9 cellular contexts compared by ENCODE assay signal in genomic region chr3:52681610-52682009, GRCh38. TPM values are rescaled to one million over a fixed set of nuclear protein-coding genes. Genes with fewer than 3 reads are reported as not detected.
DNase-seq lines count a peak whose midpoint lies in the region; ATAC-seq, FAIRE-seq and TF ChIP-seq lines count a peak whose summit lies in the region.
"Had no signal": no experiment of that assay in that cellular context is flagged by ENCODE, and none has a peak within 500 bp of the region (broad histone marks: within the 10 kb centered on the region; RNA-seq: fewer than 3 reads in every experiment).

No MANE protein-coding gene starts in this region.

- H3K27ac Mint-ChIP-seq in HFFc6 = peak overlapping the region; percentile 67
- peak overlapping the region; percentile 64 for H3K27ac Mint-ChIP-seq in astrocyte (ENCODE audit: unreplicated experiment)
- peak overlapping the region; percentile 77 to 85 for H3K27ac Mint-ChIP-seq in natural killer cell treated with Interleukin-12 subunit alpha and Interleukin-12 subunit beta and Interleukin-15 and Interleukin-18, amount 100 ng/mL, for 72 hours

- H3K36me3 ChIP-seq in astrocyte (ENCODE audit: insufficient read depth, low read length) (peaks cover 39% of the 10 kb centered on the region), prostate gland (peaks cover 0 to 6% of the 10 kb centered on the region in 2 donors)

- peaks cover 87% of the 10 kb centered on the region for H3K79me2 ChIP-seq in astrocyte (ENCODE audit: insufficient read depth, low read length)

- H4K20me1 ChIP-seq in astrocyte (ENCODE audit: insufficient read depth, low read length) = peaks cover 36% of the 10 kb centered on the region

- no peak for TF ChIP-seq POLR2A in prostate gland (IDR thresholded peaks at IDR 0.05)

- H3K27me3 ChIP-seq in astrocyte (ENCODE audit: insufficient read depth, low read length) (no peaks in the 10 kb centered on the region), prostate gland (replicated peaks; ENCODE audit: insufficient read depth) (no peaks in the 10 kb centered on the region)

- intact Hi-C loops in prostate gland (cut with DNase I) = loop anchor here (10.0 kb wide), 2 partner anchors 147 to 207 kb away; partner anchors contain the start of genes NT5DC2 and UQCC5

- no peak for FAIRE-seq in astrocyte (lab: Jason Lieb, UNC)

- H3K9ac ChIP-seq in astrocyte (ENCODE audit: low read length) = peak overlapping the region; percentile 62

- no peak overlapping the region for H2AFZ ChIP-seq in astrocyte (ENCODE audit: low read depth, low read length)

- H3K9me3 ChIP-seq in astrocyte (ENCODE audit: insufficient read depth, low read depth, low read length) = no peaks in the 10 kb centered on the region
- H3K9me3 ChIP-seq in prostate gland = no peaks in the 10 kb centered on the region

- no peaks in the 10 kb centered on the region; the same call in 1 of the 2 replicates for H3K9me3 Mint-ChIP-seq in HFFc6
- no peaks in the 10 kb centered on the region for H3K9me3 Mint-ChIP-seq in astrocyte (ENCODE audit: unreplicated experiment)
- no peaks in the 10 kb centered on the region for H3K9me3 Mint-ChIP-seq in natural killer cell treated with Interleukin-12 subunit alpha and Interleukin-12 subunit beta and Interleukin-15 and Interleukin-18, amount 100 ng/mL, for 72 hours
- H3K9me3 Mint-ChIP-seq: T-helper 1 cell treated with Interleukin-12 subunit alpha and Interleukin-12 subunit beta and Interleukin-4 antibody, amounts not matched to agents 30 μg/mL and 1 μg/mL, for 36 hours had no signal

- H3K27ac ChIP-seq in astrocyte (ENCODE audit: low read depth, low read length) (peak overlapping the region; percentile 55), prostate gland (no peak overlapping the region)

- H3K4me1 ChIP-seq in astrocyte (ENCODE audit: insufficient read depth, low read length) = peaks cover 27% of the 10 kb centered on the region
- H3K4me1 ChIP-seq in prostate gland (replicated peaks) = no peaks in the 10 kb centered on the region

- H3K4me3 Mint-ChIP-seq in HFFc6 (0 out of 2 replicates have a peak overlapping the region, but pooled peaks have one; percentile 4), astrocyte (ENCODE audit: unreplicated experiment) (peak overlapping the region; percentile 73)
- H3K4me3 Mint-ChIP-seq in natural killer cell treated with Interleukin-12 subunit alpha and Interleukin-12 subunit beta and Interleukin-15 and Interleukin-18, amount 100 ng/mL, for 72 hours = peak overlapping the region; percentile 41
- H3K4me3 Mint-ChIP-seq: T-helper 1 cell treated with Interleukin-12 subunit alpha and Interleukin-12 subunit beta and Interleukin-4 antibody, amounts not matched to agents 30 μg/mL and 1 μg/mL, for 36 hours had no signal

- whole genome bisulfite sequencing in prostate gland = 89% methylated on average over 3 of the region's 3 CpGs

- H3K27me3 Mint-ChIP-seq in HFFc6 (ENCODE audit: insufficient read depth) (peaks cover 3% of the 10 kb centered on the region; the same call in 1 of the 2 replicates), astrocyte (ENCODE audit: low read depth, unreplicated experiment) (no peaks in the 10 kb centered on the region)
- H3K27me3 Mint-ChIP-seq in natural killer cell treated with Interleukin-12 subunit alpha and Interleukin-12 subunit beta and Interleukin-15 and Interleukin-18, amount 100 ng/mL, for 72 hours = no peaks in the 10 kb centered on the region

- H3K4me3 ChIP-seq in astrocyte (ENCODE audit: insufficient read depth, low read depth, low read length) (no peak overlapping the region), prostate gland (no peak overlapping the region)

- DNase-seq in AML-193 (lab: John Stamatoyannopoulos, UW) (peak; percentile 27 to 44), HFFc6 (no peak), astrocyte (ENCODE audit: low read depth) (no peak), prostate gland (ENCODE audit: low spot score) (no peak)
- no peak for DNase-seq in natural killer cell treated with Interleukin-12 subunit alpha and Interleukin-12 subunit beta and Interleukin-15 and Interleukin-18, amount 100 ng/mL, for 72 hours (ENCODE audit: low spot score)

- H3K4me1 Mint-ChIP-seq in HFFc6 (ENCODE audit: low read depth) (peaks cover 53% of the 10 kb centered on the region), astrocyte (ENCODE audit: low read depth, unreplicated experiment) (peaks cover 31% of the 10 kb centered on the region)
- peaks cover 43 to 48% of the 10 kb centered on the region in 2 donors for H3K4me1 Mint-ChIP-seq in natural killer cell treated with Interleukin-12 subunit alpha and Interleukin-12 subunit beta and Interleukin-15 and Interleukin-18, amount 100 ng/mL, for 72 hours (ENCODE audit: low read depth in 2 of 2)

- H3K36me3 Mint-ChIP-seq in HFFc6 (ENCODE audit: low read depth) (peaks cover 43% of the 10 kb centered on the region), astrocyte (ENCODE audit: low read depth, unreplicated experiment) (peaks cover 7% of the 10 kb centered on the region)
- H3K36me3 Mint-ChIP-seq in natural killer cell treated with Interleukin-12 subunit alpha and Interleukin-12 subunit beta and Interleukin-15 and Interleukin-18, amount 100 ng/mL, for 72 hours = peaks cover 32% of the 10 kb centered on the region

- no peak for ATAC-seq in natural killer cell treated with Interleukin-12 subunit alpha and Interleukin-12 subunit beta and Interleukin-15 and Interleukin-18, amount 100 ng/mL, for 72 hours
- ATAC-seq in HG02840 (IDR thresholded peaks at IDR 0.05; ENCODE audit: low FRiP score, unreplicated experiment) (no peak), GM21576 (IDR thresholded peaks at IDR 0.05; ENCODE audit: unreplicated experiment) (no peak), GM18873 (IDR thresholded peaks at IDR 0.05; ENCODE audit: low FRiP score, unreplicated experiment) (no peak)

- H3K4me2 ChIP-seq in astrocyte (ENCODE audit: low read length) = peak overlapping the region; percentile 68

- TF ChIP-seq CTCF in HFFc6 (IDR thresholded peaks at IDR 0.05) (no peak), astrocyte (IDR thresholded peaks at IDR 0.05; ENCODE audit: insufficient read depth, low read depth, low read length) (no peak), prostate gland (IDR thresholded peaks at IDR 0.05) (no peak)

RNA-seq across cellular contexts. Expression of gene PBRM1, which starts 4.1 kb away (rescaled TPM):
- total RNA-seq in HFFc6 (2021; fragmentation: NEBNext Ultra II Directional; extraction: Animal tissue kit (Norgen Biotek cat#: 25700)) = 10 to 100 TPM; 44.1 to 64.2 (median 56.0) TPM
- 54.5 and 58.4 TPM in 2 replicates for total RNA-seq in astrocyte
- 10 to 100 TPM; 85.3 to 95.4 TPM for total RNA-seq in natural killer cell treated with Interleukin-12 subunit alpha and Interleukin-12 subunit beta and Interleukin-15 and Interleukin-18, amount 100 ng/mL, for 72 hours
- total RNA-seq in prostate gland = 10 to 100 TPM; 72.5 to 77.5 TPM

RNA-seq across cellular contexts. Expression of gene GNL3, which starts 4.2 kb away (rescaled TPM):
- 10 to 100 TPM; 77.1 to 87.9 (median 80.9) TPM for total RNA-seq in HFFc6 (2021; fragmentation: NEBNext Ultra II Directional; extraction: Animal tissue kit (Norgen Biotek cat#: 25700))
- 85.4 and 93.7 TPM in 2 replicates for total RNA-seq in astrocyte
- total RNA-seq in natural killer cell treated with Interleukin-12 subunit alpha and Interleukin-12 subunit beta and Interleukin-15 and Interleukin-18, amount 100 ng/mL, for 72 hours = 100 to 1,000 TPM; 153 to 225 TPM
- total RNA-seq in prostate gland = 100 to 1,000 TPM in 1 of 2 donors, 10 to 100 TPM in 1; 50.7 to 116 TPM

RNA-seq across cellular contexts. Expression of gene GLT8D1, which starts 24.0 kb away (rescaled TPM):
- total RNA-seq in HFFc6 (2021; fragmentation: NEBNext Ultra II Directional; extraction: Animal tissue kit (Norgen Biotek cat#: 25700)) = 10 to 100 TPM; 72.6 to 90.9 (median 88.5) TPM
- total RNA-seq in astrocyte = 78.2 and 95.5 TPM in 2 replicates
- 10 to 100 TPM; 32.4 to 41.1 TPM for total RNA-seq in natural killer cell treated with Interleukin-12 subunit alpha and Interleukin-12 subunit beta and Interleukin-15 and Interleukin-18, amount 100 ng/mL, for 72 hours
- total RNA-seq in prostate gland = 10 to 100 TPM; 68.1 to 71.3 TPM

RNA-seq across cellular contexts. Expression of gene SPCS1, which starts 24.3 kb away (rescaled TPM):
- total RNA-seq in HFFc6 (2021; fragmentation: NEBNext Ultra II Directional; extraction: Animal tissue kit (Norgen Biotek cat#: 25700)) = 100 to 1,000 TPM; 179 to 209 (median 193) TPM
- total RNA-seq in astrocyte (110 and 119 TPM in 2 replicates), prostate gland (100 to 1,000 TPM; 144 to 296 TPM)
- total RNA-seq in natural killer cell treated with Interleukin-12 subunit alpha and Interleukin-12 subunit beta and Interleukin-15 and Interleukin-18, amount 100 ng/mL, for 72 hours = 10 to 100 TPM; 74.4 to 92.4 TPM

Comparison
In these comparisons a context has a peak if more than half of its experiments do, and no peak if none do; other contexts are left out.
1. DNase-seq: peak in AML-193 (2 of 2); none in HFFc6 (single experiment), astrocyte (single experiment), natural killer cell treated with Interleukin-12 subunit alpha and Interleukin-12 subunit beta and Interleukin-15 and Interleukin-18, amount 100 ng/mL, for 72 hours (single experiment) and prostate gland (single experiment).
2. H3K4me3 Mint-ChIP-seq: peak in every context shown above with its lines; median percentile 73 in astrocyte; 41 in natural killer cell treated with Interleukin-12 subunit alpha and Interleukin-12 subunit beta and Interleukin-15 and Interleukin-18, amount 100 ng/mL, for 72 hours; 4 in HFFc6.
3. Peak in every context shown above with its lines, with median percentiles within 50 percentile points of each other: H3K27ac Mint-ChIP-seq.